18 cellular contexts compared by ENCODE assay signal in genomic region chr5:126363658-126364057, GRCh38. TPM values are rescaled to one million over a fixed set of nuclear protein-coding genes. Genes with fewer than 3 reads are reported as not detected.
DNase-seq lines count a peak whose midpoint lies in the region; ATAC-seq, FAIRE-seq and TF ChIP-seq lines count a peak whose summit lies in the region.
"Had no signal": no experiment of that assay in that cellular context is flagged by ENCODE, and none has a peak within 500 bp of the region (broad histone marks: within the 10 kb centered on the region; RNA-seq: fewer than 3 reads in every experiment).

No MANE protein-coding gene starts in this region.

- intact Hi-C loops in lower leg skin (cut with DNase I; ENCODE audit: low total_unique reads) (no loop called here), adrenal gland (cut with DNase I) (loop anchor here (5.0 to 10.0 kb wide), 2 partner anchors 64 to 81 kb away; no protein-coding TSS in a partner anchor)

- H3K9me3 ChIP-seq in small intestine (ENCODE audit: control insufficient read depth, low read depth) (no peaks in the 10 kb centered on the region), adrenal gland (replicated peaks in 1 of 3) (no peaks in the 10 kb centered on the region)
- H3K9me3 ChIP-seq: neutrophil, tibial artery had no signal

- H3K27ac ChIP-seq in small intestine (ENCODE audit: low read depth in 1 of 2, low read length in 1 of 2) (no peak overlapping the region), adrenal gland (no peak overlapping the region)
- H3K27ac ChIP-seq: foreskin keratinocyte, neutrophil had no signal

- peak; percentile 30 for FAIRE-seq in small intestine (lab: Jason Lieb, UNC)

- ATAC-seq in HG03039 (IDR thresholded peaks at IDR 0.05; ENCODE audit: unreplicated experiment) (peak; percentile 39), GM21825 (IDR thresholded peaks at IDR 0.05; ENCODE audit: unreplicated experiment) (no peak)
- ATAC-seq: foreskin keratinocyte had no signal

- TF ChIP-seq CTCF in fibroblast of mammary gland (conservative IDR thresholded peaks at IDR 0.05; ENCODE audit: control insufficient read depth, insufficient read depth, low read depth, low read length) (no peak), lower leg skin (IDR thresholded peaks at IDR 0.05) (no peak), adrenal gland (IDR thresholded peaks at IDR 0.05) (no peak)

- no peak for TF ChIP-seq POLR2A in lower leg skin (IDR thresholded peaks at IDR 0.05)
- no peak for TF ChIP-seq POLR2A in adrenal gland (IDR thresholded peaks at IDR 0.05)

- 8 to 41% (median 26%) methylated on average over 1 of the region's 1 CpG for WGBS in small intestine, 3 donors
- 15 to 37% methylated on average over 1 of the region's 1 CpG for WGBS in lower leg skin, 2 donors
- WGBS in adrenal gland, 4 donors: 7 to 40% (median 22%) methylated on average over 1 of the region's 1 CpG

- DNase-seq in RPMI7951 (ENCODE audit: low read depth) (peak; percentile 55), fibroblast of mammary gland (ENCODE audit: low read depth) (peak; percentile 57), small intestine (peak; percentile 74), lower leg skin (ENCODE audit: low spot score in 2 of 2) (no peak), adrenal gland (no peak)
- DNase-seq: activated CD4-positive, CD25-positive, alpha-beta regulatory T cell; activated naive CD4-positive, alpha-beta T cell treated with anti-CD3 and anti-CD28 coated beads, Interleukin-2, amount 10 ng/mL, durations not matched to agents 7 days and 5 days; DMS153; effector CD8-positive, alpha-beta T cell; foreskin keratinocyte; GOT3; NCI-H2029; NCI-H526 treated with DMSO at 0.1 percent for 48 hours; stimulated activated CD4-positive, alpha-beta T cell treated with anti-CD3 and anti-CD28 coated beads, Interleukin-4, amount 100 ng/mL, for 4 hours; tibial artery had no signal

- H3K36me3 ChIP-seq in small intestine (ENCODE audit: control insufficient read depth in 2 of 2, insufficient read depth in 2 of 2, low read length in 2 of 2): no peaks in the 10 kb centered on the region
- H3K36me3 ChIP-seq in adrenal gland (replicated peaks in 1 of 2): no peaks in the 10 kb centered on the region
- H3K36me3 ChIP-seq: neutrophil, tibial artery had no signal

- no peak overlapping the region for H3K4me3 ChIP-seq in fibroblast of mammary gland (ENCODE audit: control insufficient read depth, low read depth, low read length)
- no peak overlapping the region for H3K4me3 ChIP-seq in small intestine (ENCODE audit: low read depth in 1 of 2, low read length in 2 of 2)
- no peak overlapping the region for H3K4me3 ChIP-seq in lower leg skin (ENCODE audit: low read depth, poor library complexity, severe bottlenecking)
- no peak overlapping the region for H3K4me3 ChIP-seq in adrenal gland
- H3K4me3 ChIP-seq: tibial artery had no signal

- no peaks in the 10 kb centered on the region for H3K27me3 ChIP-seq in small intestine (ENCODE audit: control insufficient read depth in 2 of 2, insufficient read depth in 2 of 2, low read length in 2 of 2)
- no peaks in the 10 kb centered on the region for H3K27me3 ChIP-seq in adrenal gland
- H3K27me3 ChIP-seq: foreskin keratinocyte, neutrophil, tibial artery had no signal

- H3K4me1 ChIP-seq in small intestine (ENCODE audit: control insufficient read depth in 2 of 2, insufficient read depth in 1 of 2, low read depth in 1 of 2, low read length in 1 of 2) (no peaks in the 10 kb centered on the region), adrenal gland (replicated peaks in 1 of 2) (peaks cover 6 to 7% of the 10 kb centered on the region in 2 donors)

RNA-seq across cellular contexts. Expression of gene GRAMD2B, which starts 59.6 kb away (rescaled TPM):
- total RNA-seq in RPMI7951 (2014; rRNA removed; shearing (Covaris generic)): 16.3 and 26.0 TPM in 2 replicates
- polyA plus RNA-seq in small intestine: 10 to 100 TPM; 13.7 to 24.4 (median 16.5) TPM
- 10 to 100 TPM; 58.9 to 99.8 (median 75.8) TPM for total RNA-seq in lower leg skin
- 10 to 100 TPM; 14.8 to 80.9 (median 40.0) TPM for total RNA-seq in adrenal gland
- polyA plus RNA-seq in adrenal gland: 10 to 100 TPM; 10.6 to 19.2 (median 14.6) TPM

Comparison
In these comparisons a context has a peak if more than half of its experiments do, and no peak if none do; other contexts are left out.
1. DNase-seq: peak in RPMI7951 (single experiment), fibroblast of mammary gland (single experiment) and small intestine (single experiment); none in lower leg skin (0 of 2) and adrenal gland (0 of 7).